30 cellular contexts compared by ENCODE assay signal in genomic region chrY:21227849-21228248, GRCh38.
DNase-seq lines count a peak whose midpoint lies in the region; ATAC-seq, FAIRE-seq and TF ChIP-seq lines count a peak whose summit lies in the region.
"Had no signal": no experiment of that assay in that cellular context is flagged by ENCODE, and none has a peak within 500 bp of the region (broad histone marks: within the 10 kb centered on the region; RNA-seq: fewer than 3 reads in every experiment).

No MANE protein-coding gene starts in this region.

- H3K4me3 ChIP-seq in right lobe of liver (no peak overlapping the region), trophoblast cell (ENCODE audit: low read depth, low read length) (no peak overlapping the region), esophagus muscularis mucosa (no peak overlapping the region)
- H3K4me3 ChIP-seq: A549; BLaER1 treated with 17β-estradiol and CSF1 and Interleukin-3, amounts not matched to agents 10 nM and 100 nM; hepatocyte; left ventricle myocardium inferior; sigmoid colon; SK-N-MC had no signal

- H3K9ac ChIP-seq in trophoblast cell (ENCODE audit: low read length), result no peak overlapping the region
- H3K9ac ChIP-seq: BLaER1 treated with 17β-estradiol and CSF1 and Interleukin-3, amounts not matched to agents 10 nM and 100 nM had no signal

- H2BK12ac ChIP-seq in trophoblast cell (ENCODE audit: low read length), result no peak overlapping the region

- H3K79me1 ChIP-seq in trophoblast cell (ENCODE audit: low read length), result no peaks in the 10 kb centered on the region

- H2BK120ac ChIP-seq in trophoblast cell (ENCODE audit: insufficient read depth, low read length, poor library complexity), result no peak overlapping the region

- no peak for DNase-seq in GM18507 (ENCODE audit: extremely low spot score, insufficient read length, low read depth)
- DNase-seq in AG20443 (ENCODE audit: low spot score), result no peak
- DNase-seq in right lobe of liver, result no peak
- no peak for DNase-seq in trophoblast cell
- DNase-seq in esophagus muscularis mucosa (ENCODE audit: extremely low spot score), result no peak
- DNase-seq: activated CD4-positive, alpha-beta T cell treated with anti-CD3 and anti-CD28 coated beads, Interleukin-2, amount 50 U/mL, for 4 hours; activated CD8-positive, alpha-beta memory T cell treated with anti-CD3 and anti-CD28 coated beads, Interleukin-2, amount 50 U/mL, for 48 hours; activated effector memory CD4-positive, alpha-beta T cell treated with anti-CD3 and anti-CD28 coated beads, Interleukin-2, amount 50 U/mL, for 16 hours; DND-41; effector CD8-positive, alpha-beta T cell; Kasumi-1; left ventricle myocardium inferior; NCI-H1694 treated with DMSO at 0.1 percent for 48 hours; NCI-H2171 treated with DMSO at 0.1 percent for 48 hours; NCI-H526; posterior cingulate gyrus; RPMI8226; sigmoid colon; stimulated activated CD8-positive, alpha-beta memory T cell treated with anti-CD3 and anti-CD28 coated beads, Interleukin-4, amount 100 ng/mL, for 48 hours; T-helper 2 cell had no signal

- no peak overlapping the region for H2AFZ ChIP-seq in trophoblast cell (ENCODE audit: insufficient read depth, low read length, poor library complexity)
- H2AFZ ChIP-seq: hepatocyte had no signal

- no peak overlapping the region for H3K4me2 ChIP-seq in trophoblast cell (ENCODE audit: low read length)
- H3K4me2 ChIP-seq: A549; BLaER1 treated with 17β-estradiol and CSF1 and Interleukin-3, amounts not matched to agents 10 nM and 100 nM; hepatocyte had no signal

- TF ChIP-seq POLR2A in right lobe of liver (IDR thresholded peaks at IDR 0.05), result no peak
- no peak for TF ChIP-seq POLR2A in esophagus muscularis mucosa (IDR thresholded peaks at IDR 0.05; ENCODE audit: low read depth)

- no peak overlapping the region for H3K23ac ChIP-seq in trophoblast cell (ENCODE audit: low read length)

- H3K9me3 ChIP-seq in right lobe of liver, result no peaks in the 10 kb centered on the region
- no peaks in the 10 kb centered on the region for H3K9me3 ChIP-seq in trophoblast cell (ENCODE audit: insufficient read depth, low read depth, low read length)
- H3K9me3 ChIP-seq in esophagus muscularis mucosa, result no peaks in the 10 kb centered on the region
- H3K9me3 ChIP-seq: A549; BLaER1 treated with 17β-estradiol and CSF1 and Interleukin-3, amounts not matched to agents 10 nM and 100 nM; sigmoid colon had no signal

- H3K36me3 ChIP-seq in right lobe of liver (no peaks in the 10 kb centered on the region), trophoblast cell (ENCODE audit: control insufficient read depth in 1 of 2, insufficient read depth in 2 of 2, low read length in 2 of 2) (no peaks in the 10 kb centered on the region), esophagus muscularis mucosa (no peaks in the 10 kb centered on the region)
- H3K36me3 ChIP-seq: BLaER1 treated with 17β-estradiol and CSF1 and Interleukin-3, amounts not matched to agents 10 nM and 100 nM; left ventricle myocardium inferior; sigmoid colon had no signal

- H3K4me1 ChIP-seq in right lobe of liver, result no peaks in the 10 kb centered on the region
- no peaks in the 10 kb centered on the region for H3K4me1 ChIP-seq in trophoblast cell (ENCODE audit: control insufficient read depth in 1 of 2, insufficient read depth in 2 of 2, low read length in 2 of 2)
- no peaks in the 10 kb centered on the region for H3K4me1 ChIP-seq in esophagus muscularis mucosa
- H3K4me1 ChIP-seq: A549; BLaER1 treated with 17β-estradiol and CSF1 and Interleukin-3, amounts not matched to agents 10 nM and 100 nM; left ventricle myocardium inferior; sigmoid colon had no signal

- H4K91ac ChIP-seq in trophoblast cell (ENCODE audit: low read depth, low read length), result no peak overlapping the region

- peak; percentile 67 for FAIRE-seq in GM18507 (lab: Jason Lieb, UNC)
- FAIRE-seq: A549, frontal cortex, H54 had no signal

- H2BK5ac ChIP-seq in trophoblast cell (ENCODE audit: low read depth, low read length, poor library complexity), result no peak overlapping the region

- ATAC-seq in GM21447 (IDR thresholded peaks at IDR 0.05; ENCODE audit: unreplicated experiment), result peak; percentile 95
- ATAC-seq in HG02973 (IDR thresholded peaks at IDR 0.05; ENCODE audit: unreplicated experiment), result peak; percentile 92
- peak; percentile 90 for ATAC-seq in HG03469 (IDR thresholded peaks at IDR 0.05; ENCODE audit: unreplicated experiment)
- no peak for ATAC-seq in right lobe of liver
- ATAC-seq: A549 had no signal

- no peak overlapping the region for H3K14ac ChIP-seq in trophoblast cell (ENCODE audit: low read length)

- no peak overlapping the region for H4K12ac ChIP-seq in trophoblast cell (ENCODE audit: low read depth, low read length)

- H3K27ac ChIP-seq in right lobe of liver (no peak overlapping the region), trophoblast cell (ENCODE audit: low read depth, low read length) (no peak overlapping the region), esophagus muscularis mucosa (replicated peaks in 1 of 4) (no peak overlapping the region)
- H3K27ac ChIP-seq: A549; BLaER1 treated with 17β-estradiol and CSF1 and Interleukin-3, amounts not matched to agents 10 nM and 100 nM; hepatocyte; left ventricle myocardium inferior; sigmoid colon; SK-N-MC; VCaP had no signal

- no peak overlapping the region for H3K18ac ChIP-seq in trophoblast cell (ENCODE audit: low read length)

- intact Hi-C loops in right lobe of liver (cut with DNase I) (no loop called here), esophagus muscularis mucosa (cut with DNase I) (no loop called here)

- H2AK5ac ChIP-seq in trophoblast cell (ENCODE audit: low read length), result no peak overlapping the region

- TF ChIP-seq EP300 in esophagus muscularis mucosa (IDR thresholded peaks at IDR 0.05), result no peak

- no peak for TF ChIP-seq CTCF in right lobe of liver (IDR thresholded peaks at IDR 0.05)
- TF ChIP-seq CTCF in esophagus muscularis mucosa (IDR thresholded peaks at IDR 0.05), result no peak

- no peaks in the 10 kb centered on the region for H3K79me2 ChIP-seq in trophoblast cell (ENCODE audit: control insufficient read depth, insufficient read depth, low read length, poor library complexity)
- H3K79me2 ChIP-seq: hepatocyte had no signal

- H3K4ac ChIP-seq in trophoblast cell (ENCODE audit: low read depth, low read length), result no peak overlapping the region

- H3K27me3 ChIP-seq in right lobe of liver, result no peaks in the 10 kb centered on the region
- no peaks in the 10 kb centered on the region for H3K27me3 ChIP-seq in trophoblast cell (ENCODE audit: insufficient read depth, low read length)
- H3K27me3 ChIP-seq in esophagus muscularis mucosa, result no peaks in the 10 kb centered on the region
- H3K27me3 ChIP-seq: BLaER1 treated with 17β-estradiol and CSF1 and Interleukin-3, amounts not matched to agents 10 nM and 100 nM; hepatocyte; sigmoid colon had no signal

- no CpG with 5 or more reads among the region's 3 CpGs for WGBS in right lobe of liver (ENCODE audit: insufficient coverage, low coverage, low lambda C conversion rate, missing lambda C conversion rate)
- no CpG with 5 or more reads among the region's 3 CpGs for WGBS in trophoblast cell (ENCODE audit: extremely low coverage, insufficient coverage, insufficient read length)
- no CpG with 5 or more reads among the region's 3 CpGs for WGBS in esophagus muscularis mucosa

- no peak overlapping the region for H4K8ac ChIP-seq in trophoblast cell (ENCODE audit: low read depth, low read length)

Comparison
In these comparisons a context has a peak if more than half of its experiments do, and no peak if none do; other contexts are left out.
1. ATAC-seq: peak in GM21447 (single experiment), HG02973 (single experiment) and HG03469 (single experiment); none in right lobe of liver (0 of 4).